In genomic region chr16:20099375-20099774, GRCh38 we compare ENCODE assay signal across 10 cellular contexts. TPM values are rescaled to one million over a fixed set of nuclear protein-coding genes. Genes with fewer than 3 reads are reported as not detected.
"Had no signal": no experiment of that assay in that cellular context is flagged by ENCODE, and none has a peak within 500 bp of the region (broad histone marks: within the 10 kb centered on the region; RNA-seq: fewer than 3 reads in every experiment).

No MANE protein-coding gene starts in this region.

- H3K4me2 ChIP-seq: GM23338 had no signal

- H3K27ac Mint-ChIP-seq: GM23338, IgD-negative memory B cell had no signal

- H3K4me3 Mint-ChIP-seq: GM23338, H9, IgD-negative memory B cell had no signal

- H3K4me3 ChIP-seq: GM23338 had no signal

- H3K36me3 Mint-ChIP-seq: IgD-negative memory B cell had no signal

- FAIRE-seq: H1, H54, HepG2 had no signal

- H3K4me1 Mint-ChIP-seq: IgD-negative memory B cell had no signal

- H2AFZ ChIP-seq: GM23338 had no signal

- H3K9me3 Mint-ChIP-seq: GM23338, H9 had no signal

- H3K27ac ChIP-seq: HL-60 had no signal

- H3K27me3 Mint-ChIP-seq: IgD-negative memory B cell had no signal

- DNase-seq: H9, HCEC 1CT, KBM-7 had no signal

RNA-seq across cellular contexts. Expression of gene GPR139, which starts 25.7 kb away (rescaled TPM):
- total RNA-seq: HepG2, HT1080 had no signal
